Comparison of ENCODE assay signal across 12 cellular contexts in genomic region chr9:78325343-78325742, GRCh38.
A peak's percentile ranks its signal among the peaks of the same experiment; 100 is the strongest.
DNase-seq lines count a peak whose midpoint lies in the region; ATAC-seq and TF ChIP-seq lines count a peak whose summit lies in the region.
"Had no signal": no experiment of that assay in that cellular context is flagged by ENCODE, and none has a peak within 500 bp of the region (broad histone marks: within the 10 kb centered on the region; RNA-seq: fewer than 3 reads in every experiment).

No MANE protein-coding gene starts in this region.

- no peaks in the 10 kb centered on the region for H3K4me1 Mint-ChIP-seq in nephron progenitor cell

- no peak overlapping the region for H3K4me3 Mint-ChIP-seq in nephron progenitor cell
- H3K4me3 Mint-ChIP-seq: dendritic cell treated with granulocyte-macrophage colony-stimulating factor and Interleukin-4, amounts not matched to agents 40 ng/mL and 50 ng/mL, for 4 days had no signal

- no peak for TF ChIP-seq POLR2A in erythroblast (IDR thresholded peaks at IDR 0.05; ENCODE audit: low read length)

- H3K27me3 Mint-ChIP-seq in nephron progenitor cell (ENCODE audit: low read depth, poor library complexity): no peaks in the 10 kb centered on the region
- H3K27me3 Mint-ChIP-seq: dendritic cell treated with granulocyte-macrophage colony-stimulating factor and Interleukin-4, amounts not matched to agents 40 ng/mL and 50 ng/mL, for 4 days had no signal

- no peak for TF ChIP-seq CTCF in nephron progenitor cell (IDR thresholded peaks at IDR 0.05)

- peak; percentile 73 for DNase-seq in DMS 273 treated with DMSO at 0.1 percent for 48 hours (lab: John Stamatoyannopoulos, UW)
- peak; percentile 51 for DNase-seq in NCI-H69 (lab: John Stamatoyannopoulos, UW)
- DNase-seq in erythroblast (lab: John Stamatoyannopoulos, UW): peak; percentile 61 to 81
- no peak for DNase-seq in nephron progenitor cell
- no peak for DNase-seq in NCI-H345 (lab: John Stamatoyannopoulos, UW)
- no peak for DNase-seq in middle frontal gyrus (ENCODE audit: extremely low spot score, low spot score)
- DNase-seq: activated CD4-positive, alpha-beta T cell treated with anti-CD3 and anti-CD28 coated beads for 1 hour; GDM1; NCI-H82 had no signal

- ATAC-seq in GM18519 (IDR thresholded peaks at IDR 0.05; ENCODE audit: low FRiP score, unreplicated experiment): no peak
- ATAC-seq in HG02610 (IDR thresholded peaks at IDR 0.05; ENCODE audit: unreplicated experiment): no peak

- peaks cover 9% of the 10 kb centered on the region for H3K9me3 Mint-ChIP-seq in nephron progenitor cell
- H3K9me3 Mint-ChIP-seq: dendritic cell treated with granulocyte-macrophage colony-stimulating factor and Interleukin-4, amounts not matched to agents 40 ng/mL and 50 ng/mL, for 4 days had no signal

- H3K27ac Mint-ChIP-seq in nephron progenitor cell: peak overlapping the region; percentile 70
- H3K27ac Mint-ChIP-seq: dendritic cell treated with granulocyte-macrophage colony-stimulating factor and Interleukin-4, amounts not matched to agents 40 ng/mL and 50 ng/mL, for 4 days had no signal

- peaks cover 95% of the 10 kb centered on the region for H3K36me3 Mint-ChIP-seq in nephron progenitor cell (ENCODE audit: low read depth)

Comparison
In these comparisons a context has a peak if more than half of its experiments do, and no peak if none do; other contexts are left out.
1. DNase-seq: peak in DMS 273 treated with DMSO at 0.1 percent for 48 hours (single experiment), NCI-H69 (single experiment) and erythroblast (2 of 2); none in nephron progenitor cell (single experiment), NCI-H345 (single experiment) and middle frontal gyrus (single experiment).